In the genomic region with DNA sequence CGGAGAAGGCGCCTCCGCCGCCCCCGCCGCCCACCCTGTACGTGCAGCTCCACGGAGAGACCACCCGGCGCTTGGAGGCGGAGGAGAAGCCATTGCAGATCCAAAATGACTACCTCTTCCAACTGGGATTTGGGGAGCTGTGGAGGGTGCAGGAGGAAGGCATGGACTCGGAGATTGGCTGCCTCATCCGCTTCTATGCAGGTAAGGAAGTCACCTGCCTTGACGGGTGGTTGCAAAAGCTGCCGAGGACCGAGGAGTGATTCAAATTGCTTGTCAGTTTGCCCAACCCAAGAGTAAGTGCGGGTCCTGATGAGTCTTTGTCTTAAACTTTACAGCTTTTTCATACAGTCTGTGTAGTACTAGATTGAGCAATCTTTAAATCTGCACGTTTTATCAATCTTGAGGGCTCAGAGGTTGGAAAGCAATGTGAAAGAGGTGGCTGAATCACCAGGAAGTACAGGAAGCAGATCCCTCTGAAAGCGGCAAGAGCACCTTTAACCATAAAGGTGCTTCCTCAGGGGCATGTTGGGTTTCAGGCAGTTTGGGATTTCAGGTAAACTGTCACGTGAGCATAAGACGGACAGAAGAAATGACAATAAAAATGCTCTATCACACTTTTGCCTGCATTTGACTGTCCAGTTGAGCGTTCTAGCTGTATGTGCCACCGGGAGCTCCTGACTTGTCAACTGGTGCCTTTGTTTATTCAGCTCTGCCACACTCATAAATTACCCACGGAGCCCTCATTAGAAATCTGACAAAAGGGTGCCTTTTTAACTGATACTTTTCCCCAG, we compare ENCODE assay signal across 1 cellular context.
TF ChIP-seq lines count a peak whose summit lies in the region.

No MANE protein-coding gene starts in this region.

TF ChIP-seq in IMR-90, 13 proteins besides CTCF, POLR2A, EP300 and RAD21:
- TF ChIP-seq NFE2L2 (IDR thresholded peaks at IDR 0.05; ENCODE audit: low read depth, low read length) = no peak
- peak; percentile 89 for TF ChIP-seq BHLHE40 (IDR thresholded peaks at IDR 0.05; ENCODE audit: low read depth, low read length)
- TF ChIP-seq SMC3 (IDR thresholded peaks at IDR 0.05; ENCODE audit: low read depth, low read length) = 0 out of 2 replicates have a peak, but pooled peaks have one; percentile 6
- peak; percentile 96 for TF ChIP-seq CEBPB (IDR thresholded peaks at IDR 0.05; ENCODE audit: low read depth, low read length)
